ENCODE assay signal across 2 cellular contexts in genomic region chr5:74765201-74765600, GRCh38.
TF ChIP-seq lines count a peak whose summit lies in the region.

No MANE protein-coding gene starts in this region.

TF ChIP-seq in SK-N-SH, 30 proteins besides CTCF, POLR2A, EP300 and RAD21 (continued from another document):
- TF ChIP-seq ZBTB33 (IDR thresholded peaks at IDR 0.05; ENCODE audit: borderline replicate concordance, low read depth) (no peak), IRF3 (IDR thresholded peaks at IDR 0.05; ENCODE audit: low read depth, low read length) (no peak), MXI1 (IDR thresholded peaks at IDR 0.05; ENCODE audit: low read depth, low read length) (no peak), NFIC (IDR thresholded peaks at IDR 0.05; ENCODE audit: borderline replicate concordance) (no peak), TEAD4 (IDR thresholded peaks at IDR 0.05; ENCODE audit: borderline replicate concordance, insufficient read depth) (no peak), ELF1 (IDR thresholded peaks at IDR 0.05) (no peak), GABPA (IDR thresholded peaks at IDR 0.05; ENCODE audit: low read depth) (no peak), FOXJ3 (CRISPR knock-in tag; IDR thresholded peaks at IDR 0.05) (no peak), EZH2phosphoT487 (IDR thresholded peaks at IDR 0.05; ENCODE audit: borderline replicate concordance, low read depth) (no peak), FOSL2 (IDR thresholded peaks at IDR 0.05; ENCODE audit: borderline replicate concordance, low read depth) (no peak)

TF ChIP-seq in SK-N-SH treated with all-trans-retinoic acid at 6 μM for 48 hours, 23 proteins besides CTCF, POLR2A, EP300 and RAD21 (continued from another document):
- TF ChIP-seq CSRNP3 (CRISPR knock-in tag; IDR thresholded peaks at IDR 0.05) = no peak
- TF ChIP-seq ARNTL (CRISPR knock-in tag; IDR thresholded peaks at IDR 0.05; ENCODE audit: borderline replicate concordance, low read depth) = no peak
- no peak for TF ChIP-seq ZNF565 (CRISPR knock-in tag; conservative IDR thresholded peaks at IDR 0.05; ENCODE audit: low read depth)
- no peak for TF ChIP-seq TOX (CRISPR knock-in tag; IDR thresholded peaks at IDR 0.05; ENCODE audit: borderline replicate concordance)
- no peak for TF ChIP-seq OSR1 (CRISPR knock-in tag; IDR thresholded peaks at IDR 0.05)
- no peak for TF ChIP-seq ZC3H10 (CRISPR knock-in tag; IDR thresholded peaks at IDR 0.05)
- no peak for TF ChIP-seq TSHZ2 (CRISPR knock-in tag; IDR thresholded peaks at IDR 0.05)
- TF ChIP-seq ZNF70 (CRISPR knock-in tag; IDR thresholded peaks at IDR 0.05) = no peak
- no peak for TF ChIP-seq CREB5 (CRISPR knock-in tag; IDR thresholded peaks at IDR 0.05; ENCODE audit: low read depth)
- no peak for TF ChIP-seq PPARA (CRISPR knock-in tag; IDR thresholded peaks at IDR 0.05; ENCODE audit: borderline replicate concordance)
- TF ChIP-seq SNAI2 (CRISPR knock-in tag; IDR thresholded peaks at IDR 0.05) = no peak
- TF ChIP-seq ZNF8 (CRISPR knock-in tag; IDR thresholded peaks at IDR 0.05) = no peak
- TF ChIP-seq ZFP3 (CRISPR knock-in tag; IDR thresholded peaks at IDR 0.05) = no peak
- no peak for TF ChIP-seq ISL1 (CRISPR knock-in tag; IDR thresholded peaks at IDR 0.05)
